ENCODE assay signal across 8 cellular contexts in genomic region chr1:1402081-1402900, GRCh38. TPM values are rescaled to one million over a fixed set of nuclear protein-coding genes. Genes with fewer than 3 reads are reported as not detected.
A peak's percentile ranks its signal among the peaks of the same experiment; 100 is the strongest.
DNase-seq lines count a peak whose midpoint lies in the region; ATAC-seq and TF ChIP-seq lines count a peak whose summit lies in the region.

No MANE protein-coding gene starts in this region.

- H3K27ac ChIP-seq in CD8-positive, alpha-beta memory T cell (ENCODE audit: low read depth, low read length): no peak overlapping the region
- H3K27ac ChIP-seq in GM23338 (ENCODE audit: low read depth) (peak overlapping the region; percentile 58), Peyer's patch (no peak overlapping the region), body of pancreas (peak overlapping the region in 2 of 4 donors; percentile 18 to 30), mesenchymal stem cell (ENCODE audit: low read length, poor library complexity, severe bottlenecking) (peak overlapping the region; percentile 10)

- H3K4me2 ChIP-seq in GM23338: no peak overlapping the region
- no peak overlapping the region for H3K4me2 ChIP-seq in mesenchymal stem cell (ENCODE audit: low read length, poor library complexity, severe bottlenecking)

- H3K9me3 ChIP-seq in CD8-positive, alpha-beta memory T cell (ENCODE audit: low read length): no peaks in the 10 kb centered on the region
- H3K9me3 ChIP-seq in Peyer's patch: no peaks in the 10 kb centered on the region
- no peaks in the 10 kb centered on the region for H3K9me3 ChIP-seq in body of pancreas
- no peaks in the 10 kb centered on the region for H3K9me3 ChIP-seq in mesenchymal stem cell (ENCODE audit: control insufficient read depth, low read length)

- intact Hi-C loops in body of pancreas (cut with DNase I): loop anchor here (5.0 kb wide), 1 partner anchor 35 kb away; the partner anchor contains the start of gene VWA1

- peak overlapping the region; percentile 27 for H3K9ac ChIP-seq in mesenchymal stem cell (ENCODE audit: low read length)

- peaks cover 49% of the 10 kb centered on the region for H3K4me1 ChIP-seq in CD8-positive, alpha-beta memory T cell (ENCODE audit: insufficient read depth, low read length)
- H3K4me1 ChIP-seq in GM23338 (ENCODE audit: insufficient read depth) (peaks cover 21% of the 10 kb centered on the region), Peyer's patch (peaks cover 3 to 44% (median 21%) of the 10 kb centered on the region in 4 donors), body of pancreas (peaks cover 45% of the 10 kb centered on the region), mesenchymal stem cell (ENCODE audit: control insufficient read depth, insufficient read depth, low read depth, low read length) (peaks cover 42% of the 10 kb centered on the region)

- H3K4ac ChIP-seq in mesenchymal stem cell (ENCODE audit: low read depth in 1 of 2, low read length in 2 of 2): no peak overlapping the region

- no peak overlapping the region for H2BK15ac ChIP-seq in mesenchymal stem cell (ENCODE audit: low read depth, poor library complexity, severe bottlenecking)

- peaks cover 29% of the 10 kb centered on the region for H4K20me1 ChIP-seq in GM23338 (replicated peaks; ENCODE audit: insufficient read depth)

- peaks cover 71% of the 10 kb centered on the region for H3F3A ChIP-seq in GM23338 (replicated peaks; ENCODE audit: low read depth)

- H3K79me1 ChIP-seq in mesenchymal stem cell (replicated peaks; ENCODE audit: low read length, poor library complexity, severe bottlenecking): peaks cover 6% of the 10 kb centered on the region

- H3K9me2 ChIP-seq in GM23338 (ENCODE audit: insufficient read depth): no peaks in the 10 kb centered on the region

- H2BK5ac ChIP-seq in mesenchymal stem cell (ENCODE audit: low read depth, low read length, poor library complexity, severe bottlenecking): no peak overlapping the region

- H4K8ac ChIP-seq in mesenchymal stem cell (ENCODE audit: low read length): no peak overlapping the region

- no peak overlapping the region for H4K91ac ChIP-seq in mesenchymal stem cell (ENCODE audit: low read length)

- peaks cover 59% of the 10 kb centered on the region for H3K36me3 ChIP-seq in CD8-positive, alpha-beta memory T cell (ENCODE audit: insufficient read depth, low read length)
- H3K36me3 ChIP-seq in GM23338 (ENCODE audit: insufficient read depth) (peaks cover 48% of the 10 kb centered on the region), Peyer's patch (peaks cover 0 to 55% (median 0%) of the 10 kb centered on the region in 3 donors), body of pancreas (replicated peaks in 1 of 2; ENCODE audit: insufficient read depth in 1 of 2, low read depth in 2 of 2) (peaks cover 0 to 5% of the 10 kb centered on the region in 2 donors), mesenchymal stem cell (ENCODE audit: control insufficient read depth in 1 of 2, insufficient read depth in 2 of 2, low read depth in 1 of 2, low read length in 2 of 2) (peaks cover 57 to 61% of the 10 kb centered on the region in 2 experiments)

- peaks cover 55% of the 10 kb centered on the region for H3K79me2 ChIP-seq in GM23338 (replicated peaks; ENCODE audit: insufficient read depth)

- ATAC-seq in GM23338 (peak; percentile 4), body of pancreas (no peak), HG03095 (IDR thresholded peaks at IDR 0.05; ENCODE audit: unreplicated experiment) (no peak), GM18867 (IDR thresholded peaks at IDR 0.05; ENCODE audit: unreplicated experiment) (no peak)

- peaks cover 38 to 65% (median 46%) of the 10 kb centered on the region in 3 donors for H3K4me1 Mint-ChIP-seq in CD8-positive, alpha-beta memory T cell
- peaks cover 35% of the 10 kb centered on the region for H3K4me1 Mint-ChIP-seq in GM23338

- no peak overlapping the region for H2AFZ ChIP-seq in GM23338
- H2AFZ ChIP-seq in mesenchymal stem cell (ENCODE audit: low read depth, low read length): no peak overlapping the region

- H2BK12ac ChIP-seq in mesenchymal stem cell (ENCODE audit: low read length in 2 of 2): no peak overlapping the region

- peak overlapping the region in 5 of 8 donors; percentile 61 to 97 (median 76) for H3K27ac Mint-ChIP-seq in CD8-positive, alpha-beta memory T cell
- H3K27ac Mint-ChIP-seq in GM23338: peak overlapping the region; percentile 77

- WGBS in body of pancreas, 2 donors: 59 to 61% methylated on average over 20 of the region's 20 CpGs
- 89% methylated on average over 18 of the region's 20 CpGs for WGBS in mesenchymal stem cell

- no peak overlapping the region for H3K23ac ChIP-seq in mesenchymal stem cell (ENCODE audit: low read length in 2 of 2)

- DNase-seq in CD8-positive, alpha-beta memory T cell: no peak
- DNase-seq in GM23338 (ENCODE audit: low spot score) (peak; percentile 90), Peyer's patch (no peak), body of pancreas (peak; percentile 40 to 55 (median 48)), mesenchymal stem cell (peak; percentile 65), mucosa of gallbladder (ENCODE audit: low spot score) (no peak)

- H3K18ac ChIP-seq in mesenchymal stem cell (ENCODE audit: low read depth in 1 of 2, low read length in 2 of 2): no peak overlapping the region

- no peak overlapping the region for H3K4me3 ChIP-seq in CD8-positive, alpha-beta memory T cell (ENCODE audit: low read length)
- no peak overlapping the region for H3K4me3 ChIP-seq in GM23338
- no peak overlapping the region for H3K4me3 ChIP-seq in Peyer's patch
- no peak overlapping the region for H3K4me3 ChIP-seq in body of pancreas
- no peak overlapping the region for H3K4me3 ChIP-seq in mesenchymal stem cell (ENCODE audit: insufficient read depth in 1 of 2, low read depth in 1 of 2, low read length in 2 of 2)

- H3K4me3 Mint-ChIP-seq in CD8-positive, alpha-beta memory T cell: peak overlapping the region in 5 of 7 donors; percentile 45 to 97 (median 68)
- H3K4me3 Mint-ChIP-seq in GM23338: peak overlapping the region; percentile 96

- no peak overlapping the region for H2BK120ac ChIP-seq in mesenchymal stem cell (ENCODE audit: low read depth, low read length)

- TF ChIP-seq CTCF in GM23338 (conservative IDR thresholded peaks at IDR 0.05; ENCODE audit: low read depth in 2 of 2) (peak; percentile 77 to 82), Peyer's patch (IDR thresholded peaks at IDR 0.05) (peak in 4 of 6 experiments; percentile 19 to 57 (median 46)), body of pancreas (IDR thresholded peaks at IDR 0.05) (peak in 6 of 7 experiments; percentile 27 to 57 (median 42))

- H2AK5ac ChIP-seq in mesenchymal stem cell (ENCODE audit: low read length, severe bottlenecking): no peak overlapping the region

- peaks cover 0 to 85% (median 10%) of the 10 kb centered on the region in 3 donors for H3K36me3 Mint-ChIP-seq in CD8-positive, alpha-beta memory T cell
- H3K36me3 Mint-ChIP-seq in GM23338 (ENCODE audit: low read depth): peaks cover 85% of the 10 kb centered on the region

- CTCF ChIA-PET in CD8-positive, alpha-beta memory T cell (lab: Charles Lee): interaction anchor here (0.7 to 1.4 kb wide), 4 partner anchors 9 to 38 kb away, joined by 3 to 5 read pairs (median 3); partner anchors contain the start of gene AURKAIP1

- POLR2A ChIA-PET in CD8-positive, alpha-beta memory T cell (lab: Charles Lee): interaction anchor here (1.0 kb wide), 1 partner anchor 27 kb away, joined by 3 read pairs; the partner anchor contains the start of gene AURKAIP1

- TF ChIP-seq POLR2A in Peyer's patch (IDR thresholded peaks at IDR 0.05) (no peak), body of pancreas (IDR thresholded peaks at IDR 0.05) (no peak)

- H3K14ac ChIP-seq in mesenchymal stem cell (ENCODE audit: low read length in 2 of 2): no peak overlapping the region

- no peaks in the 10 kb centered on the region for H3K27me3 ChIP-seq in CD8-positive, alpha-beta memory T cell (ENCODE audit: insufficient read depth, low read length, poor library complexity, severe bottlenecking)
- H3K27me3 ChIP-seq in GM23338 (ENCODE audit: insufficient read depth) (no peaks in the 10 kb centered on the region), Peyer's patch (no peaks in the 10 kb centered on the region), body of pancreas (no peaks in the 10 kb centered on the region), mesenchymal stem cell (ENCODE audit: control insufficient read depth in 1 of 2, insufficient read depth in 1 of 2, low read length in 2 of 2) (no peaks in the 10 kb centered on the region)

- H3K27me3 Mint-ChIP-seq in CD8-positive, alpha-beta memory T cell: peaks cover 0 to 5% of the 10 kb centered on the region in 2 donors
- H3K27me3 Mint-ChIP-seq in GM23338 (ENCODE audit: insufficient read depth, low read depth, poor library complexity): peaks cover 34% of the 10 kb centered on the region

- no peaks in the 10 kb centered on the region for H3K9me3 Mint-ChIP-seq in CD8-positive, alpha-beta memory T cell
- H3K9me3 Mint-ChIP-seq in GM23338: no peaks in the 10 kb centered on the region; the same call in 2 of the 3 replicates

RNA-seq across cellular contexts. Expression of gene CCNL2, which starts 3.2 kb away (rescaled TPM):
- total RNA-seq in CD8-positive, alpha-beta memory T cell: 100 to 1,000 TPM; 119 to 124 TPM
- 29.0 TPM for polyA plus RNA-seq in CD8-positive, alpha-beta memory T cell
- 146 and 147 TPM in 2 replicates for total RNA-seq in GM23338 (2014; rRNA removed; shearing (Covaris generic))
- 99.4 and 115 TPM in 2 replicates for polyA plus RNA-seq in GM23338 (2016; fragmentation: Nextera tagmentation; extraction: Ambion mirVana)
- total RNA-seq in Peyer's patch (1,000 to 10,000 TPM in 1 of 4 donors, 100 to 1,000 TPM in 3; 216 to 1,008 (median 423) TPM), body of pancreas (100 to 1,000 TPM; 225 to 246 TPM), mucosa of gallbladder (194 TPM)
- polyA plus RNA-seq in mesenchymal stem cell (2013, experiment 1 of 2): 107 TPM
- 105 TPM for polyA plus RNA-seq in mesenchymal stem cell (2013, experiment 2 of 2)

RNA-seq across cellular contexts. Expression of gene MRPL20, which starts 4.8 kb away (rescaled TPM):
- 100 to 1,000 TPM; 206 to 208 TPM for total RNA-seq in CD8-positive, alpha-beta memory T cell
- polyA plus RNA-seq in CD8-positive, alpha-beta memory T cell: 198 TPM
- 158 and 173 TPM in 2 replicates for total RNA-seq in GM23338 (2014; rRNA removed; shearing (Covaris generic))
- 319 and 344 TPM in 2 replicates for polyA plus RNA-seq in GM23338 (2016; fragmentation: Nextera tagmentation; extraction: Ambion mirVana)
- 10 to 100 TPM; 58.2 to 94.1 (median 78.2) TPM for total RNA-seq in Peyer's patch
- 10 to 100 TPM; 72.8 to 85.9 TPM for total RNA-seq in body of pancreas
- 152 TPM for polyA plus RNA-seq in mesenchymal stem cell (2013, experiment 1 of 2)
- polyA plus RNA-seq in mesenchymal stem cell (2013, experiment 2 of 2): 152 TPM
- 99.2 TPM for total RNA-seq in mucosa of gallbladder

RNA-seq across cellular contexts. Expression of gene ANKRD65, which starts 18.8 kb away (rescaled TPM):
- total RNA-seq in CD8-positive, alpha-beta memory T cell: not detected
- not detected for polyA plus RNA-seq in CD8-positive, alpha-beta memory T cell
- total RNA-seq in GM23338 (2014; rRNA removed; shearing (Covaris generic)): 1.7 and 1.8 TPM in 2 replicates
- 1.6 and 2.6 TPM in 2 replicates for polyA plus RNA-seq in GM23338 (2016; fragmentation: Nextera tagmentation; extraction: Ambion mirVana)
- total RNA-seq in Peyer's patch: 10 to 100 TPM in 1 of 4 donors, 1 to 10 TPM in 2, under 1 TPM in 1; 0.54 to 11.6 (median 2.0) TPM
- total RNA-seq in body of pancreas: 10 to 100 TPM; 11.2 to 15.5 TPM
- polyA plus RNA-seq in mesenchymal stem cell (2013, experiment 1 of 2): 0.14 TPM
- polyA plus RNA-seq in mesenchymal stem cell (2013, experiment 2 of 2): 0.18 TPM
- total RNA-seq in mucosa of gallbladder: 10.1 TPM

RNA-seq across cellular contexts. Expression of gene AURKAIP1, which starts 27.3 kb away (rescaled TPM):
- total RNA-seq in CD8-positive, alpha-beta memory T cell: 100 to 1,000 TPM; 159 to 169 TPM
- polyA plus RNA-seq in CD8-positive, alpha-beta memory T cell: 157 TPM
- total RNA-seq in GM23338 (2014; rRNA removed; shearing (Covaris generic)): 156 and 167 TPM in 2 replicates
- 355 and 369 TPM in 2 replicates for polyA plus RNA-seq in GM23338 (2016; fragmentation: Nextera tagmentation; extraction: Ambion mirVana)
- total RNA-seq in Peyer's patch (100 to 1,000 TPM; 122 to 172 (median 134) TPM), body of pancreas (10 to 100 TPM; 79.4 to 93.7 TPM), mucosa of gallbladder (135 TPM)
- 79.5 TPM for polyA plus RNA-seq in mesenchymal stem cell (2013, experiment 1 of 2)
- 83.6 TPM for polyA plus RNA-seq in mesenchymal stem cell (2013, experiment 2 of 2)

RNA-seq across cellular contexts. Expression of gene VWA1, which starts 33.2 kb away (rescaled TPM):
- total RNA-seq in CD8-positive, alpha-beta memory T cell: under 1 TPM in 1 of 2 experiments, not detected in 1; 0.31 TPM
- polyA plus RNA-seq in CD8-positive, alpha-beta memory T cell: not detected
- 21.9 and 31.5 TPM in 2 replicates for total RNA-seq in GM23338 (2014; rRNA removed; shearing (Covaris generic))
- 7.2 and 7.9 TPM in 2 replicates for polyA plus RNA-seq in GM23338 (2016; fragmentation: Nextera tagmentation; extraction: Ambion mirVana)
- total RNA-seq in Peyer's patch: 10 to 100 TPM in 1 of 4 donors, 1 to 10 TPM in 3; 3.2 to 14.0 (median 6.7) TPM
- 10 to 100 TPM; 47.1 to 55.5 TPM for total RNA-seq in body of pancreas
- polyA plus RNA-seq in mesenchymal stem cell (2013, experiment 1 of 2): 7.3 TPM
- 7.5 TPM for polyA plus RNA-seq in mesenchymal stem cell (2013, experiment 2 of 2)
- 122 TPM for total RNA-seq in mucosa of gallbladder

Comparison
In these comparisons a context has a peak if more than half of its experiments do, and no peak if none do; other contexts are left out.
1. DNase-seq: peak in GM23338 (single experiment), body of pancreas (4 of 4) and mesenchymal stem cell (single experiment); none in CD8-positive, alpha-beta memory T cell (0 of 5), Peyer's patch (0 of 3) and mucosa of gallbladder (single experiment).
2. H3K27ac ChIP-seq: peak in GM23338 (single experiment) and mesenchymal stem cell (single experiment); none in CD8-positive, alpha-beta memory T cell (single experiment) and Peyer's patch (0 of 4).
3. Peak in every context shown above with its lines, with median percentiles within 50 percentile points of each other: CTCF ChIP-seq.